17 cellular contexts compared by ENCODE assay signal in genomic region chr10:17061418-17061817, GRCh38.
DNase-seq lines count a peak whose midpoint lies in the region; ATAC-seq, FAIRE-seq and TF ChIP-seq lines count a peak whose summit lies in the region.
"Had no signal": no experiment of that assay in that cellular context is flagged by ENCODE, and none has a peak within 500 bp of the region (broad histone marks: within the 10 kb centered on the region; RNA-seq: fewer than 3 reads in every experiment).

No MANE protein-coding gene starts in this region.

- H3K9me3 Mint-ChIP-seq in activated CD4-positive, alpha-beta T cell treated with anti-CD3 and anti-CD28 coated beads, Interleukin-2, amount 10 ng/mL, durations not matched to agents 24 days and 14 days, result peaks cover 13% of the 10 kb centered on the region
- H3K9me3 Mint-ChIP-seq in astrocyte (ENCODE audit: unreplicated experiment), result no peaks in the 10 kb centered on the region
- H3K9me3 Mint-ChIP-seq: activated CD8-positive, alpha-beta T cell treated with anti-CD3 and anti-CD28 coated beads for 36 hours; dendritic cell treated with granulocyte-macrophage colony-stimulating factor and Interleukin-4, amounts not matched to agents 40 ng/mL and 50 ng/mL, for 4 days; neural progenitor cell had no signal

- H3K36me3 ChIP-seq in astrocyte (ENCODE audit: insufficient read depth, low read length) (no peaks in the 10 kb centered on the region), tibial artery (no peaks in the 10 kb centered on the region)
- H3K36me3 ChIP-seq: left lung, neural progenitor cell had no signal

- peak; percentile 95 for FAIRE-seq in astrocyte (lab: Jason Lieb, UNC)
- FAIRE-seq: A549 had no signal

- H3K27me3 ChIP-seq in astrocyte (ENCODE audit: insufficient read depth, low read length) (no peaks in the 10 kb centered on the region), tibial artery (no peaks in the 10 kb centered on the region)
- H3K27me3 ChIP-seq: left lung, neural progenitor cell had no signal

- no peaks in the 10 kb centered on the region for H4K20me1 ChIP-seq in astrocyte (ENCODE audit: insufficient read depth, low read length)

- no peak overlapping the region for H2AFZ ChIP-seq in astrocyte (ENCODE audit: low read depth, low read length)
- H2AFZ ChIP-seq: neural progenitor cell had no signal

- H3K27ac ChIP-seq in astrocyte (ENCODE audit: low read depth, low read length) (peak overlapping the region; percentile 100), tibial artery (peak overlapping the region; percentile 76 to 81)
- H3K27ac ChIP-seq: neural progenitor cell had no signal

- H3K9me3 ChIP-seq in astrocyte (ENCODE audit: insufficient read depth, low read depth, low read length) (no peaks in the 10 kb centered on the region), tibial artery (no peaks in the 10 kb centered on the region)
- H3K9me3 ChIP-seq: A549, left lung had no signal

- H3K4me3 Mint-ChIP-seq in activated CD4-positive, alpha-beta T cell treated with anti-CD3 and anti-CD28 coated beads, Interleukin-2, amount 10 ng/mL, durations not matched to agents 24 days and 14 days, result no peak overlapping the region
- H3K4me3 Mint-ChIP-seq in astrocyte (ENCODE audit: unreplicated experiment), result no peak overlapping the region
- H3K4me3 Mint-ChIP-seq: activated CD8-positive, alpha-beta T cell treated with anti-CD3 and anti-CD28 coated beads for 36 hours; activated naive CD8-positive, alpha-beta T cell; dendritic cell treated with granulocyte-macrophage colony-stimulating factor and Interleukin-4, amounts not matched to agents 40 ng/mL and 50 ng/mL, for 4 days; neural progenitor cell had no signal

- H3K9ac ChIP-seq in astrocyte (ENCODE audit: low read length), result peak overlapping the region; percentile 91
- H3K9ac ChIP-seq: neural progenitor cell had no signal

- H3K27ac Mint-ChIP-seq in activated CD4-positive, alpha-beta T cell treated with anti-CD3 and anti-CD28 coated beads, Interleukin-2, amount 10 ng/mL, durations not matched to agents 24 days and 14 days, result peak overlapping the region; percentile 35
- H3K27ac Mint-ChIP-seq in astrocyte (ENCODE audit: unreplicated experiment), result peak overlapping the region; percentile 93
- H3K27ac Mint-ChIP-seq: activated CD8-positive, alpha-beta T cell treated with anti-CD3 and anti-CD28 coated beads for 36 hours; activated naive CD8-positive, alpha-beta T cell; dendritic cell treated with granulocyte-macrophage colony-stimulating factor and Interleukin-4, amounts not matched to agents 40 ng/mL and 50 ng/mL, for 4 days; neural progenitor cell had no signal

- intact Hi-C loops in activated CD4-positive, alpha-beta T cell treated with anti-CD3 and anti-CD28 coated beads, Interleukin-2, amount 10 ng/mL, durations not matched to agents 24 days and 14 days (cut with micrococcal nuclease), result loop anchor here (2.0 kb wide), 1 partner anchor 33 kb away; no protein-coding TSS in a partner anchor
- intact Hi-C loops in tibial artery (cut with DNase I; ENCODE audit: low total_unique reads), result no loop called here

- peaks cover 10% of the 10 kb centered on the region for H3K27me3 Mint-ChIP-seq in activated CD4-positive, alpha-beta T cell treated with anti-CD3 and anti-CD28 coated beads, Interleukin-2, amount 10 ng/mL, durations not matched to agents 24 days and 14 days
- no peaks in the 10 kb centered on the region for H3K27me3 Mint-ChIP-seq in astrocyte (ENCODE audit: low read depth, unreplicated experiment)
- H3K27me3 Mint-ChIP-seq: activated CD8-positive, alpha-beta T cell treated with anti-CD3 and anti-CD28 coated beads for 36 hours; activated naive CD8-positive, alpha-beta T cell; dendritic cell treated with granulocyte-macrophage colony-stimulating factor and Interleukin-4, amounts not matched to agents 40 ng/mL and 50 ng/mL, for 4 days had no signal

- peak overlapping the region; percentile 80 for H3K4me2 ChIP-seq in astrocyte (ENCODE audit: low read length)
- H3K4me2 ChIP-seq: neural progenitor cell had no signal

- no peak for ATAC-seq in GM18868 (IDR thresholded peaks at IDR 0.05; ENCODE audit: unreplicated experiment)
- no peak for ATAC-seq in GM21825 (IDR thresholded peaks at IDR 0.05; ENCODE audit: unreplicated experiment)
- ATAC-seq: A549; activated CD8-positive, alpha-beta T cell treated with anti-CD3 and anti-CD28 coated beads for 36 hours had no signal

- no peaks in the 10 kb centered on the region for H3K79me2 ChIP-seq in astrocyte (ENCODE audit: insufficient read depth, low read length)

- peaks cover 46% of the 10 kb centered on the region for H3K4me1 ChIP-seq in astrocyte (ENCODE audit: insufficient read depth, low read length)
- H3K4me1 ChIP-seq in tibial artery, result peaks cover 0 to 38% (median 15%) of the 10 kb centered on the region in 4 donors
- H3K4me1 ChIP-seq: neural progenitor cell had no signal

- H3K4me3 ChIP-seq in astrocyte (ENCODE audit: insufficient read depth, low read depth, low read length), result no peak overlapping the region
- H3K4me3 ChIP-seq in foreskin fibroblast (ENCODE audit: low read depth in 1 of 2, low read length in 2 of 2), result no peak overlapping the region
- H3K4me3 ChIP-seq in tibial artery, result no peak overlapping the region
- H3K4me3 ChIP-seq: A549, left lung, neural progenitor cell had no signal

- TF ChIP-seq CTCF in astrocyte (IDR thresholded peaks at IDR 0.05; ENCODE audit: insufficient read depth, low read depth, low read length), result no peak
- no peak for TF ChIP-seq CTCF in foreskin fibroblast (IDR thresholded peaks at IDR 0.05; ENCODE audit: low read depth, low read length)
- TF ChIP-seq CTCF in tibial artery (IDR thresholded peaks at IDR 0.05), result no peak

- no peaks in the 10 kb centered on the region for H3K36me3 Mint-ChIP-seq in activated CD4-positive, alpha-beta T cell treated with anti-CD3 and anti-CD28 coated beads, Interleukin-2, amount 10 ng/mL, durations not matched to agents 24 days and 14 days (ENCODE audit: low read depth)
- H3K36me3 Mint-ChIP-seq in astrocyte (ENCODE audit: low read depth, unreplicated experiment), result no peaks in the 10 kb centered on the region

- peaks cover 15% of the 10 kb centered on the region for H3K4me1 Mint-ChIP-seq in activated CD4-positive, alpha-beta T cell treated with anti-CD3 and anti-CD28 coated beads, Interleukin-2, amount 10 ng/mL, durations not matched to agents 24 days and 14 days
- peaks cover 78% of the 10 kb centered on the region for H3K4me1 Mint-ChIP-seq in astrocyte (ENCODE audit: low read depth, unreplicated experiment)

- no peak for DNase-seq in activated CD4-positive, alpha-beta T cell treated with anti-CD3 and anti-CD28 coated beads, Interleukin-2, amount 10 ng/mL, durations not matched to agents 24 days and 14 days
- no peak for DNase-seq in activated CD4-positive, alpha-beta T cell treated with anti-CD3 and anti-CD28 coated beads, Interleukin-2, amount 50 U/mL, for 1 hour
- DNase-seq in astrocyte (ENCODE audit: low read depth), result peak; percentile 62
- peak; percentile 63 to 75 for DNase-seq in foreskin fibroblast
- no peak for DNase-seq in tibial artery
- no peak for DNase-seq in activated gamma-delta T cell (lab: John Stamatoyannopoulos, UW)
- DNase-seq: activated CD8-positive, alpha-beta T cell treated with anti-CD3 and anti-CD28 coated beads for 36 hours; glutamatergic neuron; left lung; MV-4-11; NCI-H2171 had no signal

Comparison
In these comparisons a context has a peak if more than half of its experiments do, and no peak if none do; other contexts are left out.
1. DNase-seq: peak in astrocyte (single experiment) and foreskin fibroblast (2 of 2); none in activated CD4-positive, alpha-beta T cell treated with anti-CD3 and anti-CD28 coated beads, Interleukin-2, amount 10 ng/mL, durations not matched to agents 24 days and 14 days (single experiment), activated CD4-positive, alpha-beta T cell treated with anti-CD3 and anti-CD28 coated beads, Interleukin-2, amount 50 U/mL, for 1 hour (single experiment), tibial artery (0 of 2) and activated gamma-delta T cell (single experiment).